In the genomic region with DNA sequence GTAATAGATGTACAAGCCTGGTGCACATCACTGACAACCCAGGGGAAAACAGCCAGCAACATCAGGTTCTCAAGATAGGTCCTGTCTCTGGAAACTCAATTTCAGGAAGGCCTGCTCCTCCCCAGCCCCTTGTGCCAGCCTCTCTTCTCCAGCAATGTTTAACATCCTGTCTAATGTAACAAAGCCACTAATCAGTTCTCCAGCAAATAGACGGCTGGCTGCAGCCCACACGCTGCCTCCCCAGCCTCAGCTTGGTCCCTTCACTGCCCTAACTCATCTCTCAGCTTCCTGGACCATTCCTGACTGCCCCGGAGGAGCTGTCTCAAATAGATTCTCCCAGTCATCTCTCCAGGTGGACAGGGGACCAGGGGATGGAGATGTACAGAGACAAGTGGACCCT, we compare ENCODE assay signal across 13 cellular contexts. TPM values are rescaled to one million over a fixed set of nuclear protein-coding genes. Genes with fewer than 3 reads are reported as not detected.
DNase-seq lines count a peak whose midpoint lies in the region; ATAC-seq and TF ChIP-seq lines count a peak whose summit lies in the region.
"Had no signal": no experiment of that assay in that cellular context is flagged by ENCODE, and none has a peak within 500 bp of the region (broad histone marks: within the 10 kb centered on the region; RNA-seq: fewer than 3 reads in every experiment).

No MANE protein-coding gene starts in this region.

- no peaks in the 10 kb centered on the region for H3F3A ChIP-seq in GM23338 (replicated peaks; ENCODE audit: low read depth)

- H3K27ac ChIP-seq in ectodermal cell (ENCODE audit: insufficient read depth, low read depth, low read length, poor library complexity, severe bottlenecking) (peak overlapping the region; percentile 22), upper lobe of right lung (peak overlapping the region; percentile 80), GM23338 (ENCODE audit: low read depth) (no peak overlapping the region)

- peak; percentile 11 for DNase-seq in DMS153 (lab: John Stamatoyannopoulos, UW)
- DNase-seq in DMS153 treated with DMSO at 0.1 percent for 48 hours (lab: John Stamatoyannopoulos, UW; ENCODE audit: unreplicated experiment): no peak
- DNase-seq in neural crest cell (ENCODE audit: low read depth, low spot score): no peak
- no peak for DNase-seq in upper lobe of right lung
- no peak for DNase-seq in GM23338 (ENCODE audit: low spot score)
- no peak for DNase-seq in stimulated activated naive CD4-positive, alpha-beta T cell (lab: John Stamatoyannopoulos, UW)
- DNase-seq: 8988T; activated T-cell treated with anti-CD3 and anti-CD28 coated beads, Interleukin-2, amount 50 U/mL, for 4 hours; hypothalamus; NCI-H1092 treated with DMSO at 0.1 percent for 48 hours had no signal

- H3K4me3 ChIP-seq in ectodermal cell (ENCODE audit: insufficient read depth, low read depth, low read length) (no peak overlapping the region), upper lobe of right lung (no peak overlapping the region), GM23338 (no peak overlapping the region)

- H3K27ac Mint-ChIP-seq in neural crest cell (ENCODE audit: unreplicated experiment) (peak overlapping the region; percentile 6), GM23338 (no peak overlapping the region)

- no peak overlapping the region for H3K4me3 Mint-ChIP-seq in neural crest cell
- no peak overlapping the region for H3K4me3 Mint-ChIP-seq in GM23338
- H3K4me3 Mint-ChIP-seq: activated T-cell treated with anti-CD3 and anti-CD28 coated beads, Interleukin-2, amount 50 U/mL, for 4 hours; central memory CD8-positive, alpha-beta T cell had no signal

- H3K9me3 ChIP-seq in ectodermal cell (ENCODE audit: control insufficient read depth, low read length) (no peaks in the 10 kb centered on the region), upper lobe of right lung (no peaks in the 10 kb centered on the region)

- no peak overlapping the region for H3K4me2 ChIP-seq in GM23338

- TF ChIP-seq CTCF in neural crest cell (conservative IDR thresholded peaks at IDR 0.05) (no peak), upper lobe of right lung (IDR thresholded peaks at IDR 0.05) (no peak), GM23338 (conservative IDR thresholded peaks at IDR 0.05; ENCODE audit: low read depth in 2 of 2) (no peak)

- no peak overlapping the region for H2AFZ ChIP-seq in GM23338

- H3K27me3 ChIP-seq in ectodermal cell (ENCODE audit: control insufficient read depth, insufficient read depth, low read length, poor library complexity, severe bottlenecking): no peaks in the 10 kb centered on the region
- no peaks in the 10 kb centered on the region for H3K27me3 ChIP-seq in upper lobe of right lung
- H3K27me3 ChIP-seq in GM23338 (ENCODE audit: insufficient read depth): no peaks in the 10 kb centered on the region

- H3K27me3 Mint-ChIP-seq in neural crest cell (ENCODE audit: low read depth): no peaks in the 10 kb centered on the region
- H3K27me3 Mint-ChIP-seq in GM23338 (ENCODE audit: insufficient read depth, low read depth, poor library complexity): peaks cover 15% of the 10 kb centered on the region

- WGBS in ectodermal cell, 2 experiments: 88 to 90% methylated on average over 3 of the region's 3 CpGs

- H3K4me1 Mint-ChIP-seq in neural crest cell (peaks cover 35% of the 10 kb centered on the region), GM23338 (peaks cover 60% of the 10 kb centered on the region)

- no peak for ATAC-seq in upper lobe of right lung
- no peak for ATAC-seq in GM23338
- ATAC-seq in HG02884 (IDR thresholded peaks at IDR 0.05; ENCODE audit: unreplicated experiment): no peak
- ATAC-seq: activated T-cell treated with anti-CD3 and anti-CD28 coated beads, Interleukin-2, amount 50 U/mL, for 4 hours had no signal

- H3K36me3 Mint-ChIP-seq in neural crest cell (ENCODE audit: low read depth) (peaks cover 10% of the 10 kb centered on the region), GM23338 (ENCODE audit: low read depth) (peaks cover 12% of the 10 kb centered on the region)

- H3K36me3 ChIP-seq in ectodermal cell (ENCODE audit: control insufficient read depth, insufficient read depth, low read length) (peaks cover 20% of the 10 kb centered on the region), upper lobe of right lung (peaks cover 3% of the 10 kb centered on the region), GM23338 (ENCODE audit: insufficient read depth) (no peaks in the 10 kb centered on the region)

- H3K9me2 ChIP-seq in GM23338 (ENCODE audit: insufficient read depth): no peaks in the 10 kb centered on the region

- H4K20me1 ChIP-seq in GM23338 (replicated peaks; ENCODE audit: insufficient read depth): no peaks in the 10 kb centered on the region

- H3K9me3 Mint-ChIP-seq in neural crest cell (no peaks in the 10 kb centered on the region), GM23338 (no peaks in the 10 kb centered on the region)
- H3K9me3 Mint-ChIP-seq: activated T-cell treated with anti-CD3 and anti-CD28 coated beads, Interleukin-2, amount 50 U/mL, for 4 hours; central memory CD8-positive, alpha-beta T cell had no signal

- H3K4me1 ChIP-seq in ectodermal cell (ENCODE audit: control insufficient read depth, insufficient read depth, low read length): peaks cover 57% of the 10 kb centered on the region
- H3K4me1 ChIP-seq in upper lobe of right lung: peaks cover 65% of the 10 kb centered on the region
- peaks cover 11% of the 10 kb centered on the region; the same call in 1 of the 2 replicates for H3K4me1 ChIP-seq in GM23338 (ENCODE audit: insufficient read depth)

- H3K79me2 ChIP-seq in GM23338 (replicated peaks; ENCODE audit: insufficient read depth): no peaks in the 10 kb centered on the region

- intact Hi-C loops in upper lobe of right lung (cut with DNase I): no loop called here

TF ChIP-seq in GM23338, 12 proteins besides CTCF, POLR2A, EP300 and RAD21 (continues in another document):
- TF ChIP-seq, protein P1, sequence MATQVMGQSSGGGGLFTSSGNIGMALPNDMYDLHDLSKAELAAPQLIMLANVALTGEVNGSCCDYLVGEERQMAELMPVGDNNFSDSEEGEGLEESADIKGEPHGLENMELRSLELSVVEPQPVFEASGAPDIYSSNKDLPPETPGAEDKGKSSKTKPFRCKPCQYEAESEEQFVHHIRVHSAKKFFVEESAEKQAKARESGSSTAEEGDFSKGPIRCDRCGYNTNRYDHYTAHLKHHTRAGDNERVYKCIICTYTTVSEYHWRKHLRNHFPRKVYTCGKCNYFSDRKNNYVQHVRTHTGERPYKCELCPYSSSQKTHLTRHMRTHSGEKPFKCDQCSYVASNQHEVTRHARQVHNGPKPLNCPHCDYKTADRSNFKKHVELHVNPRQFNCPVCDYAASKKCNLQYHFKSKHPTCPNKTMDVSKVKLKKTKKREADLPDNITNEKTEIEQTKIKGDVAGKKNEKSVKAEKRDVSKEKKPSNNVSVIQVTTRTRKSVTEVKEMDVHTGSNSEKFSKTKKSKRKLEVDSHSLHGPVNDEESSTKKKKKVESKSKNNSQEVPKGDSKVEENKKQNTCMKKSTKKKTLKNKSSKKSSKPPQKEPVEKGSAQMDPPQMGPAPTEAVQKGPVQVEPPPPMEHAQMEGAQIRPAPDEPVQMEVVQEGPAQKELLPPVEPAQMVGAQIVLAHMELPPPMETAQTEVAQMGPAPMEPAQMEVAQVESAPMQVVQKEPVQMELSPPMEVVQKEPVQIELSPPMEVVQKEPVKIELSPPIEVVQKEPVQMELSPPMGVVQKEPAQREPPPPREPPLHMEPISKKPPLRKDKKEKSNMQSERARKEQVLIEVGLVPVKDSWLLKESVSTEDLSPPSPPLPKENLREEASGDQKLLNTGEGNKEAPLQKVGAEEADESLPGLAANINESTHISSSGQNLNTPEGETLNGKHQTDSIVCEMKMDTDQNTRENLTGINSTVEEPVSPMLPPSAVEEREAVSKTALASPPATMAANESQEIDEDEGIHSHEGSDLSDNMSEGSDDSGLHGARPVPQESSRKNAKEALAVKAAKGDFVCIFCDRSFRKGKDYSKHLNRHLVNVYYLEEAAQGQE (IDR thresholded peaks at IDR 0.05; ENCODE audit: unreplicated experiment): no peak
- TF ChIP-seq STAT1 (IDR thresholded peaks at IDR 0.05; ENCODE audit: unreplicated experiment) (no peak), EZH2phosphoT487 (IDR thresholded peaks at IDR 0.05; ENCODE audit: unreplicated experiment) (no peak), EZH2 (IDR thresholded peaks at IDR 0.05; ENCODE audit: low read depth, unreplicated experiment) (no peak), JUNB (IDR thresholded peaks at IDR 0.05; ENCODE audit: unreplicated experiment) (no peak), POLR2AphosphoS5 (IDR thresholded peaks at IDR 0.05; ENCODE audit: low read depth) (no peak)

RNA-seq across cellular contexts. Expression of a gene that starts 37.8 kb away (rescaled TPM):
- polyA plus RNA-seq in ectodermal cell (2013, experiment 1 of 4): 2,744 TPM
- polyA plus RNA-seq in ectodermal cell (2013, experiment 2 of 4): 2,889 TPM
- 2,687 TPM for polyA plus RNA-seq in ectodermal cell (2013, experiment 3 of 4)
- 3,012 TPM for polyA plus RNA-seq in ectodermal cell (2013, experiment 4 of 4)
- total RNA-seq in neural crest cell (711 and 720 TPM in 2 replicates), upper lobe of right lung (835 TPM)
- 961 and 1,283 TPM in 2 replicates for total RNA-seq in GM23338 (2014; rRNA removed; shearing (Covaris generic))
- polyA plus RNA-seq in GM23338 (2016; fragmentation: Nextera tagmentation; extraction: Ambion mirVana): 3,167 and 3,552 TPM in 2 replicates

RNA-seq across cellular contexts. Expression of a gene that starts 37.9 kb away (rescaled TPM):
- polyA plus RNA-seq in ectodermal cell (2013, experiment 1 of 4): 5.9 TPM
- 8.8 TPM for polyA plus RNA-seq in ectodermal cell (2013, experiment 2 of 4)
- polyA plus RNA-seq in ectodermal cell (2013, experiment 3 of 4): 6.2 TPM
- polyA plus RNA-seq in ectodermal cell (2013, experiment 4 of 4): 7.9 TPM
- total RNA-seq in neural crest cell (6.5 and 10.2 TPM in 2 replicates), upper lobe of right lung (15.0 TPM)
- 1.9 and 3.3 TPM in 2 replicates for total RNA-seq in GM23338 (2014; rRNA removed; shearing (Covaris generic))
- polyA plus RNA-seq in GM23338 (2016; fragmentation: Nextera tagmentation; extraction: Ambion mirVana): 1.0 and 1.1 TPM in 2 replicates
